Comparison of ENCODE assay signal across 23 cellular contexts in genomic region chr12:124019115-124019514, GRCh38. TPM values are rescaled to one million over a fixed set of nuclear protein-coding genes. Genes with fewer than 3 reads are reported as not detected.
DNase-seq lines count a peak whose midpoint lies in the region; ATAC-seq and TF ChIP-seq lines count a peak whose summit lies in the region.
"Had no signal": no experiment of that assay in that cellular context is flagged by ENCODE, and none has a peak within 500 bp of the region (broad histone marks: within the 10 kb centered on the region; RNA-seq: fewer than 3 reads in every experiment).

No MANE protein-coding gene starts in this region.

- DNase-seq in body of pancreas (no peak), memory B cell (ENCODE audit: low spot score in 2 of 2) (no peak), uterus (no peak), RKO (ENCODE audit: low spot score) (no peak), SIG-M5 treated with dmso at 0.1 percent for 504 hours (lab: John Stamatoyannopoulos, UW; ENCODE audit: unreplicated experiment) (no peak)
- DNase-seq: C1 segment of cervical spinal cord; CD4-positive, alpha-beta memory T cell; COR-L47; DMS53; GM23248; H7; NCI-H1105 treated with DMSO at 0.1 percent for 48 hours; NCI-H2029; NCI-H446 treated with DMSO at 0.1 percent for 48 hours; NCI-H526; NCI-H82; NK-92 treated with Interleukin-12 subunit alpha and Interleukin-12 subunit beta, amount 100 ng/mL, for 24 hours; PC-3 had no signal

- no peaks in the 10 kb centered on the region for H3K27me3 ChIP-seq in BLaER1 treated with 17β-estradiol and CSF1 and Interleukin-3, amounts not matched to agents 10 nM and 100 nM
- H3K27me3 ChIP-seq in body of pancreas (no peaks in the 10 kb centered on the region), uterus (no peaks in the 10 kb centered on the region)
- H3K27me3 ChIP-seq: SJSA1 had no signal

- peaks cover 1% of the 10 kb centered on the region for H3K9me3 Mint-ChIP-seq in memory B cell

- H3K36me3 Mint-ChIP-seq in memory B cell: peaks cover 4% of the 10 kb centered on the region

- peaks cover 5 to 20% (median 15%) of the 10 kb centered on the region in 11 experiments; a peak in 15 of 22 replicates for H3K36me3 ChIP-seq in BLaER1 treated with 17β-estradiol and CSF1 and Interleukin-3, amounts not matched to agents 10 nM and 100 nM
- peaks cover 0 to 1% of the 10 kb centered on the region in 2 donors for H3K36me3 ChIP-seq in body of pancreas (replicated peaks in 1 of 2; ENCODE audit: insufficient read depth in 1 of 2, low read depth in 2 of 2)
- no peaks in the 10 kb centered on the region for H3K36me3 ChIP-seq in uterus
- H3K36me3 ChIP-seq: SJSA1 had no signal

- H3K4me3 Mint-ChIP-seq in memory B cell: no peak overlapping the region
- H3K4me3 Mint-ChIP-seq: CD4-positive, alpha-beta memory T cell had no signal

- TF ChIP-seq POLR2A in body of pancreas (IDR thresholded peaks at IDR 0.05) (no peak), uterus (IDR thresholded peaks at IDR 0.05) (no peak)

- peaks cover 26 to 68% (median 58%) of the 10 kb centered on the region in 10 experiments for H3K4me1 ChIP-seq in BLaER1 treated with 17β-estradiol and CSF1 and Interleukin-3, amounts not matched to agents 10 nM and 100 nM
- H3K4me1 ChIP-seq in body of pancreas (no peaks in the 10 kb centered on the region), uterus (peaks cover 0 to 15% of the 10 kb centered on the region in 2 donors)
- H3K4me1 ChIP-seq: SJSA1 had no signal

- no peaks in the 10 kb centered on the region for H3K27me3 Mint-ChIP-seq in memory B cell
- H3K27me3 Mint-ChIP-seq: CD4-positive, alpha-beta memory T cell had no signal

- peak overlapping the region; percentile 37 for H3K27ac Mint-ChIP-seq in memory B cell

- intact Hi-C loops in body of pancreas (cut with DNase I) (no loop called here), uterus (cut with DNase I; ENCODE audit: low total_unique reads) (no loop called here)

- H3K4me2 ChIP-seq in BLaER1 treated with 17β-estradiol and CSF1 and Interleukin-3, amounts not matched to agents 10 nM and 100 nM: peak overlapping the region; percentile 30 to 73 (median 51); a peak in 18 of 22 replicates

- H3K27ac ChIP-seq in BLaER1 treated with 17β-estradiol and CSF1 and Interleukin-3, amounts not matched to agents 10 nM and 100 nM: peak overlapping the region in 8 of 11 experiments; percentile 41 to 81 (median 74); a peak in 17 of 22 replicates
- H3K27ac ChIP-seq in body of pancreas (no peak overlapping the region), uterus (peak overlapping the region; percentile 44 to 55)
- H3K27ac ChIP-seq: GM23248, SJSA1 had no signal

- peak; percentile 15 for ATAC-seq in body of pancreas
- ATAC-seq in memory B cell (ENCODE audit: low read depth): no peak
- no peak for ATAC-seq in HG03378 (IDR thresholded peaks at IDR 0.05; ENCODE audit: unreplicated experiment)
- ATAC-seq: HepG2, PC-3, Right ventricle myocardium inferior had no signal

- 0 out of 22 replicates have a peak, but pooled peaks cover 0 to 3% (median 0%) of the 10 kb centered on the region in 11 experiments for H3K9me3 ChIP-seq in BLaER1 treated with 17β-estradiol and CSF1 and Interleukin-3, amounts not matched to agents 10 nM and 100 nM (replicated peaks in 1 of 11)
- H3K9me3 ChIP-seq in body of pancreas (no peaks in the 10 kb centered on the region), uterus (no peaks in the 10 kb centered on the region)
- H3K9me3 ChIP-seq: SJSA1 had no signal

- peak overlapping the region in 5 of 11 experiments; percentile 17 to 69 (median 59); a peak in 7 of 22 replicates for H3K9ac ChIP-seq in BLaER1 treated with 17β-estradiol and CSF1 and Interleukin-3, amounts not matched to agents 10 nM and 100 nM
- H3K9ac ChIP-seq: GM23248 had no signal

- H3K4me1 Mint-ChIP-seq in memory B cell: peaks cover 5% of the 10 kb centered on the region
- H3K4me1 Mint-ChIP-seq: CD4-positive, alpha-beta memory T cell had no signal

- TF ChIP-seq CTCF in body of pancreas (IDR thresholded peaks at IDR 0.05): no peak
- no peak for TF ChIP-seq CTCF in uterus (IDR thresholded peaks at IDR 0.05)

- H4K20me1 ChIP-seq in BLaER1 treated with 17β-estradiol and CSF1 and Interleukin-3, amounts not matched to agents 10 nM and 100 nM: no peaks in the 10 kb centered on the region

- no peak overlapping the region for H3K4me3 ChIP-seq in BLaER1 treated with 17β-estradiol and CSF1 and Interleukin-3, amounts not matched to agents 10 nM and 100 nM
- H3K4me3 ChIP-seq in body of pancreas (no peak overlapping the region), uterus (no peak overlapping the region)
- H3K4me3 ChIP-seq: GM23248, SJSA1 had no signal

RNA-seq across cellular contexts. Expression of gene ZNF664, which starts 46.1 kb away (rescaled TPM):
- total RNA-seq in body of pancreas (10 to 100 TPM; 32.6 to 53.2 TPM), uterus (10 to 100 TPM; 23.1 to 97.1 (median 52.1) TPM)

RNA-seq across cellular contexts. Expression of gene CCDC92, which starts 46.5 kb away (rescaled TPM):
- total RNA-seq in body of pancreas (10 to 100 TPM; 19.7 to 25.1 TPM), uterus (10 to 100 TPM in 3 of 4 donors, 1 to 10 TPM in 1; 7.4 to 67.3 (median 32.8) TPM)

Comparison
In these comparisons a context has a peak if more than half of its experiments do, and no peak if none do; other contexts are left out.
1. H3K27ac ChIP-seq: peak in BLaER1 treated with 17β-estradiol and CSF1 and Interleukin-3, amounts not matched to agents 10 nM and 100 nM (8 of 11) and uterus (2 of 2); none in body of pancreas (0 of 4).